8 cellular contexts compared by ENCODE assay signal in genomic region chr3:48847053-48847585, GRCh38. TPM values are rescaled to one million over a fixed set of nuclear protein-coding genes. Genes with fewer than 3 reads are reported as not detected.
DNase-seq lines count a peak whose midpoint lies in the region; ATAC-seq and TF ChIP-seq lines count a peak whose summit lies in the region.

No MANE protein-coding gene starts in this region.

- H3K27ac ChIP-seq in effector memory CD4-positive, alpha-beta T cell (ENCODE audit: insufficient read depth, low read length, poor library complexity, severe bottlenecking): peak overlapping the region; percentile 66
- peak overlapping the region; percentile 91 to 96 for H3K27ac ChIP-seq in lung (ENCODE audit: low read depth in 1 of 2, low read length in 1 of 2)

- WGBS in lung, 2 donors: 0% methylated on average over 50 of the region's 50 CpGs

- H3K9me3 ChIP-seq in effector memory CD4-positive, alpha-beta T cell (ENCODE audit: control insufficient read depth, low read length): no peaks in the 10 kb centered on the region
- no peaks in the 10 kb centered on the region for H3K9me3 ChIP-seq in lung (ENCODE audit: control insufficient read depth in 2 of 2, insufficient read depth in 1 of 2, low read length in 1 of 2)

- no peaks in the 10 kb centered on the region for H3K36me3 ChIP-seq in effector memory CD4-positive, alpha-beta T cell (ENCODE audit: control insufficient read depth, insufficient read depth, low read length)
- H3K36me3 ChIP-seq in lung (ENCODE audit: control insufficient read depth in 2 of 2, insufficient read depth in 2 of 2, low read length in 2 of 2): no peaks in the 10 kb centered on the region

- no peaks in the 10 kb centered on the region for H3K27me3 ChIP-seq in effector memory CD4-positive, alpha-beta T cell (replicated peaks; ENCODE audit: control insufficient read depth, insufficient read depth, low read length, poor library complexity, severe bottlenecking)
- H3K27me3 ChIP-seq in lung (ENCODE audit: control insufficient read depth, insufficient read depth): no peaks in the 10 kb centered on the region

- H3K4me1 ChIP-seq in effector memory CD4-positive, alpha-beta T cell (ENCODE audit: control insufficient read depth, insufficient read depth, low read length, poor library complexity, severe bottlenecking): peaks cover 14% of the 10 kb centered on the region
- peaks cover 5 to 12% of the 10 kb centered on the region in 2 donors for H3K4me1 ChIP-seq in lung (ENCODE audit: control insufficient read depth in 2 of 2, insufficient read depth in 2 of 2, low read length in 2 of 2)

- TF ChIP-seq CTCF in AG04449 (IDR thresholded peaks at IDR 0.05; ENCODE audit: insufficient read depth, low read length, missing control alignments) (no peak), lung (IDR thresholded peaks at IDR 0.05; ENCODE audit: control extremely low read depth, extremely low read depth) (no peak)

- no peak for DNase-seq in AG04449 (ENCODE audit: low read depth, low spot score)
- peak; percentile 59 for DNase-seq in NCI-H526 treated with DMSO at 0.1 percent for 48 hours (lab: John Stamatoyannopoulos, UW)
- DNase-seq in activated CD8-positive, alpha-beta memory T cell treated with anti-CD3 and anti-CD28 coated beads for 4 hours (ENCODE audit: low read depth in 2 of 2): peak; percentile 18 to 19
- DNase-seq in effector memory CD4-positive, alpha-beta T cell: peak; percentile 32 to 55 (median 38)
- peak; percentile 86 for DNase-seq in lung (ENCODE audit: low spot score)
- peak; percentile 8 to 59 (median 16) for DNase-seq in stimulated activated CD4-positive, alpha-beta T cell treated with anti-CD3 and anti-CD28 coated beads, TNF-alpha, amount 100 ng/mL, for 24 hours (ENCODE audit: low read depth in 3 of 3)

- POLR2A ChIA-PET in AG04449 (lab: Yijun Ruan, JAX): interaction anchor here (0.6 to 1.8 kb wide), 3 partner anchors 9 to 558 kb away, joined by 3 to 8 read pairs (median 4); partner anchors contain the start of gene ARIH2

- ATAC-seq in GM18907 (IDR thresholded peaks at IDR 0.05; ENCODE audit: unreplicated experiment) (peak; percentile 47), HG03342 (IDR thresholded peaks at IDR 0.05; ENCODE audit: unreplicated experiment) (peak; percentile 12), lung (ENCODE audit: insufficient read depth, low FRiP score) (peak; percentile 71)

- CTCF ChIA-PET in AG04449 (lab: Yijun Ruan, JAX): interaction anchor here (0.9 to 1.1 kb wide), 4 partner anchors 9 to 175 kb away, joined by 3 read pairs; partner anchors contain the start of gene NDUFAF3

- H3K4me3 ChIP-seq in AG04449 (ENCODE audit: low read depth, low read length) (peak overlapping the region; percentile 86), lung (peak overlapping the region; percentile 88)
- H3K4me3 ChIP-seq in effector memory CD4-positive, alpha-beta T cell (ENCODE audit: insufficient read depth, low read depth, low read length, poor library complexity, severe bottlenecking): peak overlapping the region; percentile 82

RNA-seq across cellular contexts. Expression of gene PRKAR2A, which starts 0.6 kb away (rescaled TPM):
- total RNA-seq in lung: 10 to 100 TPM; 24.2 to 72.8 TPM
- 10 to 100 TPM; 10.3 to 16.7 TPM for polyA plus RNA-seq in lung

RNA-seq across cellular contexts. Expression of gene SLC25A20, which starts 51.6 kb away (rescaled TPM):
- total RNA-seq in lung: 10 to 100 TPM in 1 of 2 donors, 1 to 10 TPM in 1; 8.1 to 19.3 TPM
- 10 to 100 TPM; 12.1 to 17.1 TPM for polyA plus RNA-seq in lung

Comparison
In these comparisons a context has a peak if more than half of its experiments do, and no peak if none do; other contexts are left out.
1. ATAC-seq: peak in every context shown above with its lines; median percentile 71 in lung; 47 in GM18907; 12 in HG03342.